ENCODE assay signal across 11 cellular contexts in genomic region chr6:151291145-151292055, GRCh38. TPM values are rescaled to one million over a fixed set of nuclear protein-coding genes. Genes with fewer than 3 reads are reported as not detected.
DNase-seq lines count a peak whose midpoint lies in the region; ATAC-seq and TF ChIP-seq lines count a peak whose summit lies in the region.
"Had no signal": no experiment of that assay in that cellular context is flagged by ENCODE, and none has a peak within 500 bp of the region (broad histone marks: within the 10 kb centered on the region; RNA-seq: fewer than 3 reads in every experiment).

No MANE protein-coding gene starts in this region.

- intact Hi-C loops in esophagus squamous epithelium (cut with DNase I): no loop called here

- no peaks in the 10 kb centered on the region for H3K27me3 Mint-ChIP-seq in mesothelial cell of epicardium (ENCODE audit: low read depth)

- H3K27me3 ChIP-seq in esophagus squamous epithelium (peaks cover 0 to 5% (median 0%) of the 10 kb centered on the region in 4 donors), tibial nerve (no peaks in the 10 kb centered on the region)
- H3K27me3 ChIP-seq: MG63 had no signal

- no peaks in the 10 kb centered on the region for H3K9me3 Mint-ChIP-seq in mesothelial cell of epicardium

- H3K4me1 ChIP-seq in esophagus squamous epithelium (peaks cover 0 to 39% (median 9%) of the 10 kb centered on the region in 3 donors), tibial nerve (peaks cover 0 to 57% (median 20%) of the 10 kb centered on the region in 4 donors)

- H3K36me3 ChIP-seq in esophagus squamous epithelium (no peaks in the 10 kb centered on the region), tibial nerve (no peaks in the 10 kb centered on the region)
- H3K36me3 ChIP-seq: MG63 had no signal

- H3K4me3 ChIP-seq in esophagus squamous epithelium (no peak overlapping the region), tibial nerve (no peak overlapping the region)
- H3K4me3 ChIP-seq: MG63 had no signal

- H3K27ac Mint-ChIP-seq in mesothelial cell of epicardium: peak overlapping the region; percentile 97

- TF ChIP-seq EP300 in tibial nerve (IDR thresholded peaks at IDR 0.05): peak in 1 of 2 donors; percentile 61

- peak overlapping the region; percentile 20 for H3K4me3 Mint-ChIP-seq in mesothelial cell of epicardium

- in situ Hi-C loops in GM13976 (cut with MboI; ENCODE audit: low sequenced_read_pairs, unreplicated experiment): no loop called here

- peaks cover 88% of the 10 kb centered on the region for H3K4me1 Mint-ChIP-seq in mesothelial cell of epicardium

- no peaks in the 10 kb centered on the region for H3K9me3 ChIP-seq in esophagus squamous epithelium
- no peaks in the 10 kb centered on the region for H3K9me3 ChIP-seq in tibial nerve
- H3K9me3 ChIP-seq: MG63 had no signal

- 27 to 32% methylated on average over 8 to 10 of the region's 11 CpGs for WGBS in esophagus squamous epithelium, 2 donors
- 38 to 41% methylated on average over 11 of the region's 11 CpGs for WGBS in tibial nerve, 2 donors

- TF ChIP-seq CTCF in esophagus squamous epithelium (IDR thresholded peaks at IDR 0.05) (no peak), mesothelial cell of epicardium (IDR thresholded peaks at IDR 0.05; ENCODE audit: unreplicated experiment) (no peak), tibial nerve (IDR thresholded peaks at IDR 0.05) (no peak), GM13976 (IDR thresholded peaks at IDR 0.05; ENCODE audit: borderline replicate concordance, control extremely low read depth, extremely low read depth, insufficient read depth, missing control alignments) (no peak)

- TF ChIP-seq POLR2A in esophagus squamous epithelium (IDR thresholded peaks at IDR 0.05) (no peak), tibial nerve (IDR thresholded peaks at IDR 0.05) (no peak)

- DNase-seq in esophagus squamous epithelium (lab: John Stamatoyannopoulos, UW): no peak
- DNase-seq in mesothelial cell of epicardium (ENCODE audit: low spot score in 2 of 2, unreplicated experiment in 2 of 2): peak; percentile 28 to 48
- DNase-seq in tibial nerve (ENCODE audit: low spot score in 2 of 2): peak in 1 of 2 donors; percentile 16
- DNase-seq in GM13976 (ENCODE audit: low spot score): no peak
- DNase-seq in activated CD4-positive, CD25-positive, alpha-beta regulatory T cell (lab: John Stamatoyannopoulos, UW): no peak
- DNase-seq: activated CD4-positive, alpha-beta T cell treated with anti-CD3 and anti-CD28 coated beads, Interleukin-2, amount 50 U/mL, for 48 hours; MG63; stimulated activated CD4-positive, alpha-beta T cell treated with anti-CD3 and anti-CD28 coated beads, Interleukin-4, amount 100 ng/mL, for 4 hours had no signal

- peak; percentile 92 for ATAC-seq in SK-N-SH treated with all-trans-retinoic acid at 6 μM for 48 hours
- no peak for ATAC-seq in HG02642 (IDR thresholded peaks at IDR 0.05; ENCODE audit: poor library complexity, unreplicated experiment)

- H3K36me3 Mint-ChIP-seq in mesothelial cell of epicardium: peaks cover 15% of the 10 kb centered on the region

- H3K27ac ChIP-seq in esophagus squamous epithelium (peak overlapping the region; percentile 55 to 92 (median 81)), tibial nerve (peak overlapping the region; percentile 38 to 76 (median 60))
- H3K27ac ChIP-seq: RWPE1 had no signal

TF ChIP-seq in SK-N-SH treated with all-trans-retinoic acid at 6 μM for 48 hours, 23 proteins besides CTCF, POLR2A, EP300 and RAD21 (continues in another document):
- TF ChIP-seq ZFP3 (CRISPR knock-in tag; IDR thresholded peaks at IDR 0.05): peak; percentile 65; the same call in 1 of the 2 replicates
- no peak for TF ChIP-seq ZNF565 (CRISPR knock-in tag; conservative IDR thresholded peaks at IDR 0.05; ENCODE audit: low read depth)
- no peak for TF ChIP-seq PPARA (CRISPR knock-in tag; IDR thresholded peaks at IDR 0.05; ENCODE audit: borderline replicate concordance)
- peak; percentile 85 for TF ChIP-seq TSHZ2 (CRISPR knock-in tag; IDR thresholded peaks at IDR 0.05)
- TF ChIP-seq, protein P1, sequence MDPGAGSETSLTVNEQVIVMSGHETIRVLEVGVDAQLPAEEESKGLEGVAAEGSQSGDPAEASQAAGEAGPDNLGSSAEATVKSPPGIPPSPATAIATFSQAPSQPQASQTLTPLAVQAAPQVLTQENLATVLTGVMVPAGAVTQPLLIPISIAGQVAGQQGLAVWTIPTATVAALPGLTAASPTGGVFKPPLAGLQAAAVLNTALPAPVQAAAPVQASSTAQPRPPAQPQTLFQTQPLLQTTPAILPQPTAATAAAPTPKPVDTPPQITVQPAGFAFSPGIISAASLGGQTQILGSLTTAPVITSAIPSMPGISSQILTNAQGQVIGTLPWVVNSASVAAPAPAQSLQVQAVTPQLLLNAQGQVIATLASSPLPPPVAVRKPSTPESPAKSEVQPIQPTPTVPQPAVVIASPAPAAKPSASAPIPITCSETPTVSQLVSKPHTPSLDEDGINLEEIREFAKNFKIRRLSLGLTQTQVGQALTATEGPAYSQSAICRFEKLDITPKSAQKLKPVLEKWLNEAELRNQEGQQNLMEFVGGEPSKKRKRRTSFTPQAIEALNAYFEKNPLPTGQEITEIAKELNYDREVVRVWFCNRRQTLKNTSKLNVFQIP (CRISPR knock-in tag; IDR thresholded peaks at IDR 0.05; ENCODE audit: borderline replicate concordance, low read depth): 0 out of 2 replicates have a peak, but pooled peaks have one; percentile 33
- TF ChIP-seq, protein P2, sequence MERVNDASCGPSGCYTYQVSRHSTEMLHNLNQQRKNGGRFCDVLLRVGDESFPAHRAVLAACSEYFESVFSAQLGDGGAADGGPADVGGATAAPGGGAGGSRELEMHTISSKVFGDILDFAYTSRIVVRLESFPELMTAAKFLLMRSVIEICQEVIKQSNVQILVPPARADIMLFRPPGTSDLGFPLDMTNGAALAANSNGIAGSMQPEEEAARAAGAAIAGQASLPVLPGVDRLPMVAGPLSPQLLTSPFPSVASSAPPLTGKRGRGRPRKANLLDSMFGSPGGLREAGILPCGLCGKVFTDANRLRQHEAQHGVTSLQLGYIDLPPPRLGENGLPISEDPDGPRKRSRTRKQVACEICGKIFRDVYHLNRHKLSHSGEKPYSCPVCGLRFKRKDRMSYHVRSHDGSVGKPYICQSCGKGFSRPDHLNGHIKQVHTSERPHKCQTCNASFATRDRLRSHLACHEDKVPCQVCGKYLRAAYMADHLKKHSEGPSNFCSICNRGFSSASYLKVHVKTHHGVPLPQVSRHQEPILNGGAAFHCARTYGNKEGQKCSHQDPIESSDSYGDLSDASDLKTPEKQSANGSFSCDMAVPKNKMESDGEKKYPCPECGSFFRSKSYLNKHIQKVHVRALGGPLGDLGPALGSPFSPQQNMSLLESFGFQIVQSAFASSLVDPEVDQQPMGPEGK (CRISPR knock-in tag; IDR thresholded peaks at IDR 0.05; ENCODE audit: borderline replicate concordance): no peak
- TF ChIP-seq RARB (CRISPR knock-in tag; IDR thresholded peaks at IDR 0.05): 0 out of 2 replicates have a peak, but pooled peaks have one; percentile 68
- TF ChIP-seq SNAI2 (CRISPR knock-in tag; IDR thresholded peaks at IDR 0.05): peak; percentile 98
- TF ChIP-seq TOX (CRISPR knock-in tag; IDR thresholded peaks at IDR 0.05; ENCODE audit: borderline replicate concordance): peak; percentile 96; the same call in 1 of the 2 replicates
- TF ChIP-seq, protein P3, sequence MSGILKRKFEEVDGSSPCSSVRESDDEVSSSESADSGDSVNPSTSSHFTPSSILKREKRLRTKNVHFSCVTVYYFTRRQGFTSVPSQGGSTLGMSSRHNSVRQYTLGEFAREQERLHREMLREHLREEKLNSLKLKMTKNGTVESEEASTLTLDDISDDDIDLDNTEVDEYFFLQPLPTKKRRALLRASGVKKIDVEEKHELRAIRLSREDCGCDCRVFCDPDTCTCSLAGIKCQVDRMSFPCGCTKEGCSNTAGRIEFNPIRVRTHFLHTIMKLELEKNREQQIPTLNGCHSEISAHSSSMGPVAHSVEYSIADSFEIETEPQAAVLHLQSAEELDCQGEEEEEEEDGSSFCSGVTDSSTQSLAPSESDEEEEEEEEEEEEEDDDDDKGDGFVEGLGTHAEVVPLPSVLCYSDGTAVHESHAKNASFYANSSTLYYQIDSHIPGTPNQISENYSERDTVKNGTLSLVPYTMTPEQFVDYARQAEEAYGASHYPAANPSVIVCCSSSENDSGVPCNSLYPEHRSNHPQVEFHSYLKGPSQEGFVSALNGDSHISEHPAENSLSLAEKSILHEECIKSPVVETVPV (CRISPR knock-in tag; IDR thresholded peaks at IDR 0.05): peak; percentile 67; the same call in 1 of the 2 replicates
- peak; percentile 50; the same call in 1 of the 2 replicates for TF ChIP-seq CSDC2 (CRISPR knock-in tag; IDR thresholded peaks at IDR 0.05)
- no peak for TF ChIP-seq ARNTL (CRISPR knock-in tag; IDR thresholded peaks at IDR 0.05; ENCODE audit: borderline replicate concordance, low read depth)
- TF ChIP-seq ZNF70 (CRISPR knock-in tag; IDR thresholded peaks at IDR 0.05): 0 out of 2 replicates have a peak, but pooled peaks have one; percentile 10
- peak; percentile 97 for TF ChIP-seq ISL1 (CRISPR knock-in tag; IDR thresholded peaks at IDR 0.05)
- TF ChIP-seq GLIS3 (CRISPR knock-in tag; IDR thresholded peaks at IDR 0.05): no peak
- TF ChIP-seq ZNF8 (CRISPR knock-in tag; IDR thresholded peaks at IDR 0.05): no peak

RNA-seq across cellular contexts. Expression of gene AKAP12, which starts 51.6 kb away (rescaled TPM):
- 10 to 100 TPM in 2 of 4 donors, 1 to 10 TPM in 2; 1.7 to 66.6 (median 11.4) TPM for total RNA-seq in esophagus squamous epithelium
- total RNA-seq in mesothelial cell of epicardium: 736 to 747 TPM (median 737 TPM) in 3 replicates
- 100 to 1,000 TPM; 214 to 268 (median 232) TPM for total RNA-seq in tibial nerve

Comparison
In these comparisons a context has a peak if more than half of its experiments do, and no peak if none do; other contexts are left out.
1. DNase-seq: peak in mesothelial cell of epicardium (2 of 2); none in esophagus squamous epithelium (single experiment), GM13976 (single experiment) and activated CD4-positive, CD25-positive, alpha-beta regulatory T cell (0 of 4).